ENCODE assay signal across 8 cellular contexts in genomic region chr17:51000835-51001638, GRCh38.
DNase-seq lines count a peak whose midpoint lies in the region; ATAC-seq, FAIRE-seq and TF ChIP-seq lines count a peak whose summit lies in the region.

No MANE protein-coding gene starts in this region.

- H3K27ac ChIP-seq in thoracic aorta, result no peak overlapping the region

- no peaks in the 10 kb centered on the region for H3K9me3 ChIP-seq in thoracic aorta

- ATAC-seq in thoracic aorta (ENCODE audit: insufficient number of reproducible peaks, low FRiP score, low read depth) (no peak), HG02798 (IDR thresholded peaks at IDR 0.05; ENCODE audit: poor library complexity, unreplicated experiment) (no peak)

- TF ChIP-seq RAD21 in Ishikawa (IDR thresholded peaks at IDR 0.05; ENCODE audit: low read depth), result peak; percentile 73

- FAIRE-seq in bronchial epithelial cell (lab: Jason Lieb, UNC), result no peak

- H3K27me3 ChIP-seq in bronchial epithelial cell (ENCODE audit: control insufficient read depth, insufficient read depth, low read length), result no peaks in the 10 kb centered on the region
- H3K27me3 ChIP-seq in kidney epithelial cell (ENCODE audit: control insufficient read depth, insufficient read depth, low read length), result no peaks in the 10 kb centered on the region
- H3K27me3 ChIP-seq in thoracic aorta (replicated peaks; ENCODE audit: insufficient read depth), result no peaks in the 10 kb centered on the region

- H3K4me1 ChIP-seq in thoracic aorta (ENCODE audit: control insufficient read depth in 1 of 2, low read depth in 2 of 2), result no peaks in the 10 kb centered on the region

- H3K4me3 ChIP-seq in bronchial epithelial cell (ENCODE audit: low read depth, low read length), result no peak overlapping the region
- H3K4me3 ChIP-seq in kidney epithelial cell (ENCODE audit: low read depth, low read length), result no peak overlapping the region
- H3K4me3 ChIP-seq in thoracic aorta, result no peak overlapping the region

- H3K36me3 ChIP-seq in bronchial epithelial cell (ENCODE audit: control insufficient read depth, insufficient read depth, low read length) (peaks cover 17% of the 10 kb centered on the region), kidney epithelial cell (ENCODE audit: control insufficient read depth, insufficient read depth, low read length) (peaks cover 2% of the 10 kb centered on the region), thoracic aorta (peaks cover 30% of the 10 kb centered on the region)

- TF ChIP-seq CTCF in bronchial epithelial cell (IDR thresholded peaks at IDR 0.05; ENCODE audit: insufficient read depth, low read length, severe bottlenecking) (peak; percentile 25), kidney epithelial cell (IDR thresholded peaks at IDR 0.05; ENCODE audit: insufficient read depth, low read length, poor library complexity, severe bottlenecking) (peak; percentile 34), thoracic aorta (IDR thresholded peaks at IDR 0.05) (peak; percentile 48)

- DNase-seq in EL (peak; percentile 62), NOMO-1 treated with DMSO at 0.1 percent for 48 hours (lab: John Stamatoyannopoulos, UW; ENCODE audit: unreplicated experiment) (peak; percentile 68), bronchial epithelial cell (ENCODE audit: low read depth) (peak; percentile 64), kidney epithelial cell (ENCODE audit: low read depth) (peak; percentile 21), thoracic aorta (ENCODE audit: low spot score) (no peak)
- no peak for DNase-seq in activated T-cell treated with anti-CD3 and anti-CD28 coated beads, Interleukin-2, amount 50 U/mL, for 1 hour

- no peak for TF ChIP-seq EP300 in Ishikawa (IDR thresholded peaks at IDR 0.05; ENCODE audit: borderline replicate concordance)

TF ChIP-seq in Ishikawa, 13 proteins besides CTCF, POLR2A, EP300 and RAD21:
- no peak for TF ChIP-seq CEBPB (IDR thresholded peaks at IDR 0.05)
- TF ChIP-seq TCF12 (IDR thresholded peaks at IDR 0.05; ENCODE audit: low read depth), result no peak
- no peak for TF ChIP-seq USF1 (IDR thresholded peaks at IDR 0.05)
- TF ChIP-seq TAF1 (IDR thresholded peaks at IDR 0.05; ENCODE audit: low read depth), result no peak
- no peak for TF ChIP-seq TEAD4 (IDR thresholded peaks at IDR 0.05)
- no peak for TF ChIP-seq NFIC (IDR thresholded peaks at IDR 0.05)
- TF ChIP-seq MAX (IDR thresholded peaks at IDR 0.05), result no peak

Comparison
In these comparisons a context has a peak if more than half of its experiments do, and no peak if none do; other contexts are left out.
1. DNase-seq: peak in EL (single experiment), NOMO-1 treated with DMSO at 0.1 percent for 48 hours (single experiment), bronchial epithelial cell (single experiment) and kidney epithelial cell (single experiment); none in thoracic aorta (single experiment) and activated T-cell treated with anti-CD3 and anti-CD28 coated beads, Interleukin-2, amount 50 U/mL, for 1 hour (single experiment).
2. Peak in every context shown above with its lines, with median percentiles within 50 percentile points of each other: CTCF ChIP-seq.